ENCODE assay signal across 18 cellular contexts in genomic region chr13:47038196-47038595, GRCh38.
"Had no signal": no experiment of that assay in that cellular context is flagged by ENCODE, and none has a peak within 500 bp of the region (broad histone marks: within the 10 kb centered on the region; RNA-seq: fewer than 3 reads in every experiment).

No MANE protein-coding gene starts in this region.

- H3K36me3 ChIP-seq: left lung, stomach had no signal

- ATAC-seq: activated CD8-positive, alpha-beta memory T cell treated with anti-CD3 and anti-CD28 coated beads, Interleukin-2, amount 10 ng/mL, durations not matched to agents 7 days and 5 days; left lung had no signal

- H3K4me2 ChIP-seq: hepatocyte had no signal

- H3K27me3 ChIP-seq: hepatocyte, left lung, stomach had no signal

- H3K4me3 ChIP-seq: coronary artery, hepatocyte, left lung, stomach had no signal

- DNase-seq: activated CD4-positive, alpha-beta memory T cell treated with anti-CD3 and anti-CD28 coated beads, Interleukin-2, amount 10 ng/mL, durations not matched to agents 7 days and 5 days; activated CD4-positive, alpha-beta T cell treated with anti-CD3 and anti-CD28 coated beads for 48 hours; activated CD4-positive, CD25-positive, alpha-beta regulatory T cell; activated CD8-positive, alpha-beta memory T cell treated with anti-CD3 and anti-CD28 coated beads, Interleukin-2, amount 10 ng/mL, durations not matched to agents 7 days and 5 days; amygdala; erythroblast; kidney; left lung; occipital lobe; posterior cingulate gyrus; retina; stimulated activated CD4-positive, alpha-beta T cell treated with anti-CD3 and anti-CD28 coated beads, Interleukin-15, amount 100 ng/mL, for 24 hours; stimulated activated CD4-positive, alpha-beta T cell treated with anti-CD3 and anti-CD28 coated beads, Interleukin-2, amount 100 ng/mL, for 48 hours; stomach; T-helper 1 cell; T-helper 9 cell had no signal

- H3K79me2 ChIP-seq: hepatocyte had no signal

- H2AFZ ChIP-seq: hepatocyte had no signal

- H3K4me1 ChIP-seq: left lung, stomach had no signal

- H3K27ac ChIP-seq: coronary artery, hepatocyte, left lung, stomach had no signal

- H3K9me3 ChIP-seq: left lung, stomach had no signal
